8 cellular contexts compared by ENCODE assay signal in genomic region chr22:41446639-41447434, GRCh38. TPM values are rescaled to one million over a fixed set of nuclear protein-coding genes. Genes with fewer than 3 reads are reported as not detected.
A peak's percentile ranks its signal among the peaks of the same experiment; 100 is the strongest.
DNase-seq lines count a peak whose midpoint lies in the region; ATAC-seq lines count a peak whose summit lies in the region.

TSS of gene TOB2 (minus strand) at chr22:41446801. CDS start at chr22:41437345, 9,456 bp downstream.

- POLR2A ChIA-PET in activated CD4-positive, alpha-beta T cell treated with anti-CD3 and anti-CD28 coated beads, Interleukin-2, amount 10 ng/mL, durations not matched to agents 7 days and 5 days (lab: Charles Lee), result interaction anchor here (0.6 to 2.6 kb wide), 3 partner anchors 21 to 34 kb away, joined by 3 to 10 read pairs (median 4); partner anchors contain the start of genes ACO2 and PHF5A

- peak within 1 kb of the TSS; percentile 82 for H3K4me3 Mint-ChIP-seq in activated CD4-positive, alpha-beta T cell treated with anti-CD3 and anti-CD28 coated beads, Interleukin-2, amount 10 ng/mL, durations not matched to agents 7 days and 5 days

- peaks cover 27% of the 10 kb centered on the region for H3K4me1 Mint-ChIP-seq in activated CD4-positive, alpha-beta T cell treated with anti-CD3 and anti-CD28 coated beads, Interleukin-2, amount 10 ng/mL, durations not matched to agents 7 days and 5 days

- peak within 1 kb of the TSS; percentile 93 for H2AFZ ChIP-seq in ACC112 (ENCODE audit: low read length, unreplicated experiment)

- H3K4me3 ChIP-seq in ACC112 (ENCODE audit: low read depth, low read length), result peak within 1 kb of the TSS; percentile 93

- ATAC-seq in GM18909 (IDR thresholded peaks at IDR 0.05; ENCODE audit: poor library complexity, unreplicated experiment), result peak; percentile 50
- ATAC-seq in HG03460 (IDR thresholded peaks at IDR 0.05; ENCODE audit: unreplicated experiment), result peak; percentile 32

- H3K9me3 Mint-ChIP-seq in activated CD4-positive, alpha-beta T cell treated with anti-CD3 and anti-CD28 coated beads, Interleukin-2, amount 10 ng/mL, durations not matched to agents 7 days and 5 days, result no peaks in the 10 kb centered on the region

- no peaks in the 10 kb centered on the region for H3K27me3 ChIP-seq in ACC112 (ENCODE audit: insufficient read depth, low read length)

- H3K36me3 ChIP-seq in ACC112 (ENCODE audit: insufficient read depth, low read length), result no peaks in the 10 kb centered on the region

- no peaks in the 10 kb centered on the region for H3K27me3 Mint-ChIP-seq in activated CD4-positive, alpha-beta T cell treated with anti-CD3 and anti-CD28 coated beads, Interleukin-2, amount 10 ng/mL, durations not matched to agents 7 days and 5 days

- DNase-seq in NCI-H748 (lab: John Stamatoyannopoulos, UW; ENCODE audit: unreplicated experiment) (peak; percentile 96), cortex of kidney (lab: John Stamatoyannopoulos, UW) (peak; percentile 64), left kidney (ENCODE audit: low read depth, low spot score) (peak; percentile 97)
- peak; percentile 93 for DNase-seq in activated CD4-positive, alpha-beta T cell treated with anti-CD3 and anti-CD28 coated beads, Interleukin-2, amount 10 ng/mL, durations not matched to agents 7 days and 5 days
- DNase-seq in stimulated activated CD4-positive, alpha-beta T cell treated with anti-CD3 and anti-CD28 coated beads, Interleukin-1b, Interleukin-23, amount 100 ng/mL, for 48 hours, result peak; percentile 95

- H3K27ac Mint-ChIP-seq in activated CD4-positive, alpha-beta T cell treated with anti-CD3 and anti-CD28 coated beads, Interleukin-2, amount 10 ng/mL, durations not matched to agents 7 days and 5 days, result peak within 1 kb of the TSS; percentile 96

- peaks cover 46% of the 10 kb centered on the region for H3K79me2 ChIP-seq in ACC112 (ENCODE audit: control insufficient read depth, insufficient read depth, low read length, unreplicated experiment)

- peaks cover 8% of the 10 kb centered on the region for H3K4me1 ChIP-seq in ACC112 (ENCODE audit: control insufficient read depth, insufficient read depth, low read length, unreplicated experiment)

- H3K27ac ChIP-seq in ACC112 (ENCODE audit: low read depth, low read length), result peak within 1 kb of the TSS; percentile 91

- H3K36me3 Mint-ChIP-seq in activated CD4-positive, alpha-beta T cell treated with anti-CD3 and anti-CD28 coated beads, Interleukin-2, amount 10 ng/mL, durations not matched to agents 7 days and 5 days (ENCODE audit: low read depth), result peaks cover 14% of the 10 kb centered on the region

- CTCF ChIA-PET in activated CD4-positive, alpha-beta T cell treated with anti-CD3 and anti-CD28 coated beads, Interleukin-2, amount 10 ng/mL, durations not matched to agents 7 days and 5 days (lab: Charles Lee), result interaction anchor here (0.9 to 1.8 kb wide), 5 partner anchors 10 to 79 kb away, joined by 4 to 9 read pairs (median 4); partner anchors contain the start of genes ACO2 and PHF5A

RNA-seq across cellular contexts. Expression of gene TOB2, which starts in this region (rescaled TPM):
- total RNA-seq in activated CD4-positive, alpha-beta T cell treated with anti-CD3 and anti-CD28 coated beads, Interleukin-2, amount 10 ng/mL, durations not matched to agents 7 days and 5 days, result 10 to 100 TPM; 31.4 to 35.1 TPM

Comparison
In these comparisons a context has a peak if more than half of its experiments do, and no peak if none do; other contexts are left out.
1. Peak in every context shown above with its lines: DNase-seq, ATAC-seq, H3K4me3 ChIP-seq and H3K27ac ChIP-seq.